Comparison of ENCODE assay signal across 14 cellular contexts in the genomic region with DNA sequence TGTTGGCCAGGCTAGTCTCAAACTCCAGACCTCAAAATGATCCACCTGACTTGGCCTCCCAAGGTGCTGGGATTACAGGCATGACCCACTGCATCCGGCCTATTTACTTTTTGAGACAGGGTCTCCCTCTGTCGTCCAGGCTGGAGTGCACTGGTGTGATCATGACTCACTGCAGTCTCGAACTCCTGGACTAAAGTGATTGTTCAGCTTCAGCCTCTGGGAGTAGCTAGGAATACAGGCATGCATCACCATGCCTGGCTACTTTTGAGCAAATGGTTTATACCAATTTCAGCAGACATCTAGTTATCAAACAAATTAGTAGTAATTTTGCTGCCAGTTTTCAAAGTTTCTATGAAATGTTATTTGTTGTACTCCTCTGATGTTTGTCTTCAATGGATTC. TPM values are rescaled to one million over a fixed set of nuclear protein-coding genes. Genes with fewer than 3 reads are reported as not detected.
A peak's percentile ranks its signal among the peaks of the same experiment; 100 is the strongest.
DNase-seq lines count a peak whose midpoint lies in the region; ATAC-seq and TF ChIP-seq lines count a peak whose summit lies in the region.
"Had no signal": no experiment of that assay in that cellular context is flagged by ENCODE, and none has a peak within 500 bp of the region (broad histone marks: within the 10 kb centered on the region; RNA-seq: fewer than 3 reads in every experiment).

No MANE protein-coding gene starts in this region.

- H3K4me1 ChIP-seq in PC-3 (ENCODE audit: insufficient read depth, low read length): peaks cover 17% of the 10 kb centered on the region
- peaks cover 7% of the 10 kb centered on the region for H3K4me1 ChIP-seq in endocrine pancreas (ENCODE audit: control insufficient read depth, insufficient read depth, low read length)
- peaks cover 20% of the 10 kb centered on the region for H3K4me1 ChIP-seq in skeletal muscle satellite cell (ENCODE audit: control insufficient read depth, insufficient read depth, low read length)

- no peak for TF ChIP-seq CTCF in PC-3 (conservative IDR thresholded peaks at IDR 0.05; ENCODE audit: low read depth, low read length)

- H3K27ac ChIP-seq in PC-3 (ENCODE audit: low read length): no peak overlapping the region
- H3K27ac ChIP-seq: C4-2B, SJCRH30 had no signal

- H3K4me3 Mint-ChIP-seq in activated naive CD4-positive, alpha-beta T cell treated with anti-CD3 and anti-CD28 coated beads for 36 hours: peak overlapping the region; percentile 99

- peak overlapping the region; percentile 93; the same call in 1 of the 2 replicates for H3K4me2 ChIP-seq in PC-3 (ENCODE audit: low read length)
- peak overlapping the region; percentile 84 for H3K4me2 ChIP-seq in skeletal muscle satellite cell (ENCODE audit: low read length)

- H3K27ac Mint-ChIP-seq in activated naive CD4-positive, alpha-beta T cell treated with anti-CD3 and anti-CD28 coated beads for 36 hours: no peak overlapping the region

- H3K36me3 ChIP-seq in PC-3 (ENCODE audit: low read depth, low read length) (peaks cover 13% of the 10 kb centered on the region), endocrine pancreas (ENCODE audit: control insufficient read depth, insufficient read depth, low read length) (no peaks in the 10 kb centered on the region), skeletal muscle satellite cell (ENCODE audit: insufficient read depth, low read length) (peaks cover 14% of the 10 kb centered on the region)

- no peaks in the 10 kb centered on the region for H3K9me2 ChIP-seq in PC-3 (replicated peaks; ENCODE audit: low read length)

- no peak overlapping the region for H3K9ac ChIP-seq in PC-3 (ENCODE audit: low read length)
- no peak overlapping the region for H3K9ac ChIP-seq in endocrine pancreas (ENCODE audit: control insufficient read depth, insufficient read depth, low read length)
- peak overlapping the region; percentile 100 for H3K9ac ChIP-seq in skeletal muscle satellite cell (ENCODE audit: low read depth, low read length)

- DNase-seq in activated naive CD4-positive, alpha-beta T cell treated with anti-CD3 and anti-CD28 coated beads for 36 hours: no peak
- DNase-seq in activated naive CD4-positive, alpha-beta T cell (lab: John Stamatoyannopoulos, UW): no peak
- DNase-seq in PC-3 (no peak), NCI-H1105 treated with DMSO at 0.1 percent for 48 hours (lab: John Stamatoyannopoulos, UW) (no peak), hepatic stellate cell (ENCODE audit: low spot score) (no peak), OCI-M2 (lab: John Stamatoyannopoulos, UW; ENCODE audit: unreplicated experiment) (no peak)
- DNase-seq: central memory CD4-positive, alpha-beta T cell; mesendoderm; NCI-H2171; SJCRH30; stimulated activated naive B cell treated with anti-CD40 and anti-IgM and Interleukin-4, amounts not matched to agents 10 μg/mL and 1 μg/mL and 100 μg/mL, for 72 hours had no signal

- BruUV-seq in PC-3 (replicated peaks; lab: Mats Ljungman, UMichigan): no TSS peak

- intact Hi-C loops in activated naive CD4-positive, alpha-beta T cell treated with anti-CD3 and anti-CD28 coated beads for 36 hours (cut with micrococcal nuclease): loop anchor here (5.0 kb wide), 1 partner anchor 1288 kb away; a partner anchor contains a TSS
- intact Hi-C loops in PC-3 (cut with micrococcal nuclease): no loop called here

- H2AFZ ChIP-seq in PC-3 (ENCODE audit: low read length): no peak overlapping the region

- H3K9me3 ChIP-seq in PC-3 (ENCODE audit: low read length): no peaks in the 10 kb centered on the region
- no peaks in the 10 kb centered on the region for H3K9me3 ChIP-seq in endocrine pancreas (ENCODE audit: control insufficient read depth, low read length)
- H3K9me3 ChIP-seq in skeletal muscle satellite cell (replicated peaks; ENCODE audit: low read length): no peaks in the 10 kb centered on the region
- H3K9me3 ChIP-seq: SJCRH30 had no signal

- CTCF ChIA-PET in activated naive CD4-positive, alpha-beta T cell treated with anti-CD3 and anti-CD28 coated beads for 36 hours (lab: Charles Lee): no interaction called here
- CTCF ChIA-PET in PC-3 (lab: Charles Lee): interaction anchor here (1.0 kb wide), 1 partner anchor 20 kb away, joined by 3 read pairs; no protein-coding TSS in a partner anchor

- peaks cover 16% of the 10 kb centered on the region for H4K20me1 ChIP-seq in PC-3 (ENCODE audit: low read length)

- H3K27me3 ChIP-seq in PC-3 (ENCODE audit: low read length): no peaks in the 10 kb centered on the region
- H3K27me3 ChIP-seq in endocrine pancreas (ENCODE audit: control insufficient read depth, insufficient read depth, low read length): no peaks in the 10 kb centered on the region
- H3K27me3 ChIP-seq in skeletal muscle satellite cell (ENCODE audit: control insufficient read depth, insufficient read depth, low read length): no peaks in the 10 kb centered on the region
- H3K27me3 ChIP-seq: SJCRH30 had no signal

- peaks cover 41% of the 10 kb centered on the region for H3K36me3 Mint-ChIP-seq in activated naive CD4-positive, alpha-beta T cell treated with anti-CD3 and anti-CD28 coated beads for 36 hours (ENCODE audit: low read depth)

- POLR2A ChIA-PET in PC-3 (lab: Charles Lee; ENCODE audit: unreplicated experiment): no interaction called here

- no peak for ATAC-seq in PC-3
- ATAC-seq: stimulated activated naive B cell treated with anti-CD40 and anti-IgM and Interleukin-4, amounts not matched to agents 10 μg/mL and 1 μg/mL and 100 μg/mL, for 72 hours had no signal

- peaks cover 41% of the 10 kb centered on the region for H3K79me2 ChIP-seq in PC-3 (ENCODE audit: low read length)

- H3K4me3 ChIP-seq in PC-3 (ENCODE audit: low read length) (no peak overlapping the region), endocrine pancreas (ENCODE audit: control insufficient read depth, insufficient read depth, low read length) (peak overlapping the region; percentile 63), skeletal muscle satellite cell (ENCODE audit: low read length) (peak overlapping the region; percentile 98)

- H3K4me1 Mint-ChIP-seq in activated naive CD4-positive, alpha-beta T cell treated with anti-CD3 and anti-CD28 coated beads for 36 hours (ENCODE audit: low read depth): peaks cover 38% of the 10 kb centered on the region

- no peaks in the 10 kb centered on the region for H3F3A ChIP-seq in PC-3 (ENCODE audit: low read length, unreplicated experiment)

- peaks cover 5% of the 10 kb centered on the region for H3K9me3 Mint-ChIP-seq in activated naive CD4-positive, alpha-beta T cell treated with anti-CD3 and anti-CD28 coated beads for 36 hours
- H3K9me3 Mint-ChIP-seq: stimulated activated naive B cell treated with anti-CD40 and anti-IgM and Interleukin-4, amounts not matched to agents 10 μg/mL and 1 μg/mL and 100 μg/mL, for 72 hours had no signal

- H3K27me3 Mint-ChIP-seq in activated naive CD4-positive, alpha-beta T cell treated with anti-CD3 and anti-CD28 coated beads for 36 hours (ENCODE audit: low read depth): no peaks in the 10 kb centered on the region
- H3K27me3 Mint-ChIP-seq: stimulated activated naive B cell treated with anti-CD40 and anti-IgM and Interleukin-4, amounts not matched to agents 10 μg/mL and 1 μg/mL and 100 μg/mL, for 72 hours had no signal

RNA-seq across cellular contexts. Expression of a gene that starts 2.2 kb away (rescaled TPM):
- 10 to 100 TPM; 77.1 to 82.9 TPM for total RNA-seq in activated naive CD4-positive, alpha-beta T cell treated with anti-CD3 and anti-CD28 coated beads for 36 hours
- 49.2 and 58.1 TPM in 2 replicates for total RNA-seq in PC-3 (2014; rRNA removed)
- 37.5 and 46.7 TPM in 2 replicates for total RNA-seq in skeletal muscle satellite cell (2012; rRNA removed)
